In genomic region chr1:68231627-68232303, GRCh38 we compare ENCODE assay signal across 3 cellular contexts.
TF ChIP-seq lines count a peak whose summit lies in the region.

No MANE protein-coding gene starts in this region.

TF ChIP-seq in liver, 16 proteins besides CTCF, POLR2A, EP300 and RAD21 (continued from another document):
- TF ChIP-seq REST (IDR thresholded peaks at IDR 0.05), result peak; percentile 10

TF ChIP-seq in HepG2, 621 proteins besides CTCF, POLR2A, EP300 and RAD21 (continued from another document):
- TF ChIP-seq MLXIP (CRISPR knock-in tag; IDR thresholded peaks at IDR 0.05; ENCODE audit: borderline replicate concordance) (no peak), SAP130 (CRISPR knock-in tag; IDR thresholded peaks at IDR 0.05; ENCODE audit: low read depth) (no peak), CENPT (CRISPR knock-in tag; IDR thresholded peaks at IDR 0.05; ENCODE audit: low read depth) (no peak), ZNF549 (CRISPR knock-in tag; IDR thresholded peaks at IDR 0.05) (no peak), KDM6A (CRISPR knock-in tag; IDR thresholded peaks at IDR 0.05; ENCODE audit: low read depth) (no peak), TEAD2 (CRISPR knock-in tag; IDR thresholded peaks at IDR 0.05) (no peak), NR2C2 (CRISPR knock-in tag; IDR thresholded peaks at IDR 0.05; ENCODE audit: borderline replicate concordance) (no peak), HDAC6 (IDR thresholded peaks at IDR 0.05; ENCODE audit: low read depth, low read length) (no peak), ZNF501 (CRISPR knock-in tag; IDR thresholded peaks at IDR 0.05) (no peak), USF2 (IDR thresholded peaks at IDR 0.05; ENCODE audit: low read depth, low read length) (no peak), USF2 (CRISPR knock-in tag; IDR thresholded peaks at IDR 0.05; ENCODE audit: borderline replicate concordance) (no peak), DDIT3 (CRISPR knock-in tag; IDR thresholded peaks at IDR 0.05) (no peak), ZNF713 (CRISPR knock-in tag; IDR thresholded peaks at IDR 0.05) (no peak)

TF ChIP-seq in neural cell, 6 proteins besides CTCF, POLR2A, EP300 and RAD21 (continued from another document):
- TF ChIP-seq REST (IDR thresholded peaks at IDR 0.05; ENCODE audit: borderline replicate concordance), result no peak
- TF ChIP-seq MXI1 (conservative IDR thresholded peaks at IDR 0.05; ENCODE audit: poor library complexity, severe bottlenecking), result no peak
